In the genomic region with DNA sequence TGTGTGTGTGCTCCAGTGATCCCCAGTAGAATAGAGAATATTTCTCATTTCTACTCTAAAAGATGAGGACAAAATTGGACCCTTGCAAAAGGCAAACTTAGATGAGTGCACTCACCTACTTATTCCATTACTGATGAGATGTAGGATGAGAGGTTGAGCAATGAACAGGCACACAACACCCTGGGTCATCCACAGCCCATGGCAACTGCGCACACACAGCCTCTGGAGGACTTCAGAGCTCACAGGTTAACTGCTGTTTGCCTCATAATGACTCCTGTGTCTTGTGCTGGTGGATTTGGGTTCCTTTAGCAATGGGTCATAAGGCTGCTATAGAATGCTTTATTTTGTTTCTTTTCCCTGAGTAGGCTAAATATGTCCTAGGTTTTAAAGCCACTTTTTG, we compare ENCODE assay signal across 1 cellular context.
TF ChIP-seq lines count a peak whose summit lies in the region.

No MANE protein-coding gene starts in this region.

TF ChIP-seq in IMR-90, 13 proteins besides CTCF, POLR2A, EP300 and RAD21:
- no peak for TF ChIP-seq RFX5 (IDR thresholded peaks at IDR 0.05; ENCODE audit: low read depth, low read length)
- TF ChIP-seq RCOR1 (IDR thresholded peaks at IDR 0.05; ENCODE audit: insufficient replicate concordance, low read length), result no peak
- TF ChIP-seq USF2 (IDR thresholded peaks at IDR 0.05; ENCODE audit: low read depth, low read length), result no peak
- no peak for TF ChIP-seq CEBPB (IDR thresholded peaks at IDR 0.05; ENCODE audit: low read depth, low read length)
- TF ChIP-seq ELK1 (IDR thresholded peaks at IDR 0.05; ENCODE audit: borderline replicate concordance, low read depth, low read length), result no peak
- no peak for TF ChIP-seq MAFK (IDR thresholded peaks at IDR 0.05; ENCODE audit: low read depth, low read length)
- TF ChIP-seq FOS (IDR thresholded peaks at IDR 0.05; ENCODE audit: low read depth, low read length), result no peak
- TF ChIP-seq MAZ (IDR thresholded peaks at IDR 0.05; ENCODE audit: borderline replicate concordance, low read depth, low read length), result no peak
- TF ChIP-seq BHLHE40 (IDR thresholded peaks at IDR 0.05; ENCODE audit: low read depth, low read length), result no peak
